Comparison of ENCODE assay signal across 1 cellular context in the genomic region with DNA sequence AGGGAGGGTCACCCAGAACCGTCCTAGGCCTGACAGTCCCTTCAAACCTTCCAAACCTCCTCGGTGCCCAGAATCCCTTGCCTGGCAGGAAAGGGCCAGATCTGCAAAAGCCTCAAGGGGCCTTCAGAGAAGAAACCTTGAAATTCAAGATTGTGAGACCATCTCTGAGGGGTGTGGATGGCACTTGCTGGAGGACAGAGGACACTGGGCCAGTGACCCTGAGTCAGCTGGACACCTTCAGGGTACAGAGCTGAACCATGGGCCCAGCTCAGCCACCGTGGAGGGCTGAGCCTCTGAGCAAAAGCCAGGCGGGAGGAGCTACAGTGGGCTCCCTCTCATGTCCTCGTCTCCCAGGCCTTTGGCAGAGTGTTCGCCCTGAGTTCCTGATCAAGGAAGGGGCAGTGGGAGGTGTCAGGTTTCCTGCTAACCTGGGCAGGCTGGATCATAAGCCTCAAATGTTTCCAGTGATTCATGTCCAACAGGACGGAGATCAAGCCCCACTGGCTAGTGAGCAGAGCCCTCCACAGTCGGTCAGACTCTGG.
TF ChIP-seq lines count a peak whose summit lies in the region.

No MANE protein-coding gene starts in this region.

TF ChIP-seq in HepG2, 621 proteins besides CTCF, POLR2A, EP300 and RAD21 (continued from another document and continues in another):
- TF ChIP-seq, protein P1, sequence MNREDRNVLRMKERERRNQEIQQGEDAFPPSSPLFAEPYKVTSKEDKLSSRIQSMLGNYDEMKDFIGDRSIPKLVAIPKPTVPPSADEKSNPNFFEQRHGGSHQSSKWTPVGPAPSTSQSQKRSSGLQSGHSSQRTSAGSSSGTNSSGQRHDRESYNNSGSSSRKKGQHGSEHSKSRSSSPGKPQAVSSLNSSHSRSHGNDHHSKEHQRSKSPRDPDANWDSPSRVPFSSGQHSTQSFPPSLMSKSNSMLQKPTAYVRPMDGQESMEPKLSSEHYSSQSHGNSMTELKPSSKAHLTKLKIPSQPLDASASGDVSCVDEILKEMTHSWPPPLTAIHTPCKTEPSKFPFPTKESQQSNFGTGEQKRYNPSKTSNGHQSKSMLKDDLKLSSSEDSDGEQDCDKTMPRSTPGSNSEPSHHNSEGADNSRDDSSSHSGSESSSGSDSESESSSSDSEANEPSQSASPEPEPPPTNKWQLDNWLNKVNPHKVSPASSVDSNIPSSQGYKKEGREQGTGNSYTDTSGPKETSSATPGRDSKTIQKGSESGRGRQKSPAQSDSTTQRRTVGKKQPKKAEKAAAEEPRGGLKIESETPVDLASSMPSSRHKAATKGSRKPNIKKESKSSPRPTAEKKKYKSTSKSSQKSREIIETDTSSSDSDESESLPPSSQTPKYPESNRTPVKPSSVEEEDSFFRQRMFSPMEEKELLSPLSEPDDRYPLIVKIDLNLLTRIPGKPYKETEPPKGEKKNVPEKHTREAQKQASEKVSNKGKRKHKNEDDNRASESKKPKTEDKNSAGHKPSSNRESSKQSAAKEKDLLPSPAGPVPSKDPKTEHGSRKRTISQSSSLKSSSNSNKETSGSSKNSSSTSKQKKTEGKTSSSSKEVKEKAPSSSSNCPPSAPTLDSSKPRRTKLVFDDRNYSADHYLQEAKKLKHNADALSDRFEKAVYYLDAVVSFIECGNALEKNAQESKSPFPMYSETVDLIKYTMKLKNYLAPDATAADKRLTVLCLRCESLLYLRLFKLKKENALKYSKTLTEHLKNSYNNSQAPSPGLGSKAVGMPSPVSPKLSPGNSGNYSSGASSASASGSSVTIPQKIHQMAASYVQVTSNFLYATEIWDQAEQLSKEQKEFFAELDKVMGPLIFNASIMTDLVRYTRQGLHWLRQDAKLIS (CRISPR knock-in tag; IDR thresholded peaks at IDR 0.05): no peak
- peak; percentile 65 for TF ChIP-seq ELF1 (CRISPR knock-in tag; IDR thresholded peaks at IDR 0.05)
- TF ChIP-seq, protein P2, sequence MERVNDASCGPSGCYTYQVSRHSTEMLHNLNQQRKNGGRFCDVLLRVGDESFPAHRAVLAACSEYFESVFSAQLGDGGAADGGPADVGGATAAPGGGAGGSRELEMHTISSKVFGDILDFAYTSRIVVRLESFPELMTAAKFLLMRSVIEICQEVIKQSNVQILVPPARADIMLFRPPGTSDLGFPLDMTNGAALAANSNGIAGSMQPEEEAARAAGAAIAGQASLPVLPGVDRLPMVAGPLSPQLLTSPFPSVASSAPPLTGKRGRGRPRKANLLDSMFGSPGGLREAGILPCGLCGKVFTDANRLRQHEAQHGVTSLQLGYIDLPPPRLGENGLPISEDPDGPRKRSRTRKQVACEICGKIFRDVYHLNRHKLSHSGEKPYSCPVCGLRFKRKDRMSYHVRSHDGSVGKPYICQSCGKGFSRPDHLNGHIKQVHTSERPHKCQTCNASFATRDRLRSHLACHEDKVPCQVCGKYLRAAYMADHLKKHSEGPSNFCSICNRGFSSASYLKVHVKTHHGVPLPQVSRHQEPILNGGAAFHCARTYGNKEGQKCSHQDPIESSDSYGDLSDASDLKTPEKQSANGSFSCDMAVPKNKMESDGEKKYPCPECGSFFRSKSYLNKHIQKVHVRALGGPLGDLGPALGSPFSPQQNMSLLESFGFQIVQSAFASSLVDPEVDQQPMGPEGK (CRISPR knock-in tag; IDR thresholded peaks at IDR 0.05): peak; percentile 42; the same call in 1 of the 2 replicates
- TF ChIP-seq, protein P3, sequence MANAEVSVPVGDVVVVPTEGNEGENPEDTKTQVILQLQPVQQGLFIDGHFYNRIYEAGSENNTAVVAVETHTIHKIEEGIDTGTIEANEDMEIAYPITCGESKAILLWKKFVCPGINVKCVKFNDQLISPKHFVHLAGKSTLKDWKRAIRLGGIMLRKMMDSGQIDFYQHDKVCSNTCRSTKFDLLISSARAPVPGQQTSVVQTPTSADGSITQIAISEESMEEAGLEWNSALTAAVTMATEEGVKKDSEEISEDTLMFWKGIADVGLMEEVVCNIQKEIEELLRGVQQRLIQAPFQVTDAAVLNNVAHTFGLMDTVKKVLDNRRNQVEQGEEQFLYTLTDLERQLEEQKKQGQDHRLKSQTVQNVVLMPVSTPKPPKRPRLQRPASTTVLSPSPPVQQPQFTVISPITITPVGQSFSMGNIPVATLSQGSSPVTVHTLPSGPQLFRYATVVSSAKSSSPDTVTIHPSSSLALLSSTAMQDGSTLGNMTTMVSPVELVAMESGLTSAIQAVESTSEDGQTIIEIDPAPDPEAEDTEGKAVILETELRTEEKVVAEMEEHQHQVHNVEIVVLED (CRISPR knock-in tag; IDR thresholded peaks at IDR 0.05; ENCODE audit: borderline replicate concordance): 0 out of 2 replicates have a peak, but pooled peaks have one; percentile 22
- TF ChIP-seq ZNF136 (CRISPR knock-in tag; IDR thresholded peaks at IDR 0.05; ENCODE audit: low read depth): no peak
- TF ChIP-seq XRCC5 (optimal IDR thresholded peaks at IDR 0.05; ENCODE audit: low read length): peak; percentile 47
- TF ChIP-seq TRIM24 (CRISPR knock-in tag; IDR thresholded peaks at IDR 0.05): no peak
- TF ChIP-seq, protein P4, sequence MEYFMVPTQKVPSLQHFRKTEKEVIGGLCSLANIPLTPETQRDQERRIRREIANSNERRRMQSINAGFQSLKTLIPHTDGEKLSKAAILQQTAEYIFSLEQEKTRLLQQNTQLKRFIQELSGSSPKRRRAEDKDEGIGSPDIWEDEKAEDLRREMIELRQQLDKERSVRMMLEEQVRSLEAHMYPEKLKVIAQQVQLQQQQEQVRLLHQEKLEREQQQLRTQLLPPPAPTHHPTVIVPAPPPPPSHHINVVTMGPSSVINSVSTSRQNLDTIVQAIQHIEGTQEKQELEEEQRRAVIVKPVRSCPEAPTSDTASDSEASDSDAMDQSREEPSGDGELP (IDR thresholded peaks at IDR 0.05; ENCODE audit: borderline replicate concordance, low read depth): peak; percentile 65; the same call in 1 of the 2 replicates
- 0 out of 2 replicates have a peak, but pooled peaks have one; percentile 46 for TF ChIP-seq ZNF446 (CRISPR knock-in tag; IDR thresholded peaks at IDR 0.05)
- TF ChIP-seq, protein P5, sequence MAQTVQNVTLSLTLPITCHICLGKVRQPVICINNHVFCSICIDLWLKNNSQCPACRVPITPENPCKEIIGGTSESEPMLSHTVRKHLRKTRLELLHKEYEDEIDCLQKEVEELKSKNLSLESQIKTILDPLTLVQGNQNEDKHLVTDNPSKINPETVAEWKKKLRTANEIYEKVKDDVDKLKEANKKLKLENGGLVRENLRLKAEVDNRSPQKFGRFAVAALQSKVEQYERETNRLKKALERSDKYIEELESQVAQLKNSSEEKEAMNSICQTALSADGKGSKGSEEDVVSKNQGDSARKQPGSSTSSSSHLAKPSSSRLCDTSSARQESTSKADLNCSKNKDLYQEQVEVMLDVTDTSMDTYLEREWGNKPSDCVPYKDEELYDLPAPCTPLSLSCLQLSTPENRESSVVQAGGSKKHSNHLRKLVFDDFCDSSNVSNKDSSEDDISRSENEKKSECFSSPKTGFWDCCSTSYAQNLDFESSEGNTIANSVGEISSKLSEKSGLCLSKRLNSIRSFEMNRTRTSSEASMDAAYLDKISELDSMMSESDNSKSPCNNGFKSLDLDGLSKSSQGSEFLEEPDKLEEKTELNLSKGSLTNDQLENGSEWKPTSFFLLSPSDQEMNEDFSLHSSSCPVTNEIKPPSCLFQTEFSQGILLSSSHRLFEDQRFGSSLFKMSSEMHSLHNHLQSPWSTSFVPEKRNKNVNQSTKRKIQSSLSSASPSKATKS (CRISPR knock-in tag; IDR thresholded peaks at IDR 0.05): no peak
- TF ChIP-seq, protein P6, sequence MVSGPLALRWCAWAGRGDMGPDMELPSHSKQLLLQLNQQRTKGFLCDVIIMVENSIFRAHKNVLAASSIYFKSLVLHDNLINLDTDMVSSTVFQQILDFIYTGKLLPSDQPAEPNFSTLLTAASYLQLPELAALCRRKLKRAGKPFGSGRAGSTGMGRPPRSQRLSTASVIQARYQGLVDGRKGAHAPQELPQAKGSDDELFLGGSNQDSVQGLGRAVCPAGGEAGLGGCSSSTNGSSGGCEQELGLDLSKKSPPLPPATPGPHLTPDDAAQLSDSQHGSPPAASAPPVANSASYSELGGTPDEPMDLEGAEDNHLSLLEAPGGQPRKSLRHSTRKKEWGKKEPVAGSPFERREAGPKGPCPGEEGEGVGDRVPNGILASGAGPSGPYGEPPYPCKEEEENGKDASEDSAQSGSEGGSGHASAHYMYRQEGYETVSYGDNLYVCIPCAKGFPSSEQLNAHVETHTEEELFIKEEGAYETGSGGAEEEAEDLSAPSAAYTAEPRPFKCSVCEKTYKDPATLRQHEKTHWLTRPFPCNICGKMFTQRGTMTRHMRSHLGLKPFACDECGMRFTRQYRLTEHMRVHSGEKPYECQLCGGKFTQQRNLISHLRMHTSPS (CRISPR knock-in tag; IDR thresholded peaks at IDR 0.05; ENCODE audit: low read depth): no peak
- peak; percentile 32; the same call in 1 of the 2 replicates for TF ChIP-seq HNF4A (CRISPR knock-in tag; IDR thresholded peaks at IDR 0.05)
- TF ChIP-seq, protein P7, sequence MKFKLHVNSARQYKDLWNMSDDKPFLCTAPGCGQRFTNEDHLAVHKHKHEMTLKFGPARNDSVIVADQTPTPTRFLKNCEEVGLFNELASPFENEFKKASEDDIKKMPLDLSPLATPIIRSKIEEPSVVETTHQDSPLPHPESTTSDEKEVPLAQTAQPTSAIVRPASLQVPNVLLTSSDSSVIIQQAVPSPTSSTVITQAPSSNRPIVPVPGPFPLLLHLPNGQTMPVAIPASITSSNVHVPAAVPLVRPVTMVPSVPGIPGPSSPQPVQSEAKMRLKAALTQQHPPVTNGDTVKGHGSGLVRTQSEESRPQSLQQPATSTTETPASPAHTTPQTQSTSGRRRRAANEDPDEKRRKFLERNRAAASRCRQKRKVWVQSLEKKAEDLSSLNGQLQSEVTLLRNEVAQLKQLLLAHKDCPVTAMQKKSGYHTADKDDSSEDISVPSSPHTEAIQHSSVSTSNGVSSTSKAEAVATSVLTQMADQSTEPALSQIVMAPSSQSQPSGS (CRISPR knock-in tag; IDR thresholded peaks at IDR 0.05): peak; percentile 14; the same call in 1 of the 2 replicates
- TF ChIP-seq MYC (CRISPR knock-in tag; IDR thresholded peaks at IDR 0.05; ENCODE audit: borderline replicate concordance): 0 out of 2 replicates have a peak, but pooled peaks have one; percentile 33
- 0 out of 2 replicates have a peak, but pooled peaks have one; percentile 42 for TF ChIP-seq ZNF572 (CRISPR knock-in tag; IDR thresholded peaks at IDR 0.05)
- TF ChIP-seq PHF20 (CRISPR knock-in tag; IDR thresholded peaks at IDR 0.05): no peak
- TF ChIP-seq KDM3A (CRISPR knock-in tag; IDR thresholded peaks at IDR 0.05; ENCODE audit: low read depth): peak; percentile 53; the same call in 1 of the 2 replicates
- peak; percentile 67; the same call in 1 of the 2 replicates for TF ChIP-seq ZNF331 (CRISPR knock-in tag; IDR thresholded peaks at IDR 0.05)
- TF ChIP-seq, protein P8, sequence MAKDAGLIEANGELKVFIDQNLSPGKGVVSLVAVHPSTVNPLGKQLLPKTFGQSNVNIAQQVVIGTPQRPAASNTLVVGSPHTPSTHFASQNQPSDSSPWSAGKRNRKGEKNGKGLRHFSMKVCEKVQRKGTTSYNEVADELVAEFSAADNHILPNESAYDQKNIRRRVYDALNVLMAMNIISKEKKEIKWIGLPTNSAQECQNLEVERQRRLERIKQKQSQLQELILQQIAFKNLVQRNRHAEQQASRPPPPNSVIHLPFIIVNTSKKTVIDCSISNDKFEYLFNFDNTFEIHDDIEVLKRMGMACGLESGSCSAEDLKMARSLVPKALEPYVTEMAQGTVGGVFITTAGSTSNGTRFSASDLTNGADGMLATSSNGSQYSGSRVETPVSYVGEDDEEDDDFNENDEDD (CRISPR knock-in tag; IDR thresholded peaks at IDR 0.05; ENCODE audit: borderline replicate concordance): 0 out of 2 replicates have a peak, but pooled peaks have one; percentile 18
- TF ChIP-seq HES4 (CRISPR knock-in tag; IDR thresholded peaks at IDR 0.05; ENCODE audit: borderline replicate concordance): no peak
- TF ChIP-seq, protein P9, sequence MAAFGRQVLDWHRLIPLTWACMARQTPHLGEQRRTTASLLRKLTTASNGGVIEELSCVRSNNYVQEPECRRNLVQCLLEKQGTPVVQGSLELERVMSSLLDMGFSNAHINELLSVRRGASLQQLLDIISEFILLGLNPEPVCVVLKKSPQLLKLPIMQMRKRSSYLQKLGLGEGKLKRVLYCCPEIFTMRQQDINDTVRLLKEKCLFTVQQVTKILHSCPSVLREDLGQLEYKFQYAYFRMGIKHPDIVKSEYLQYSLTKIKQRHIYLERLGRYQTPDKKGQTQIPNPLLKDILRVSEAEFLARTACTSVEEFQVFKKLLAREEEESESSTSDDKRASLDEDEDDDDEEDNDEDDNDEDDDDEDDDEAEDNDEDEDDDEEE (CRISPR knock-in tag; IDR thresholded peaks at IDR 0.05): no peak
- TF ChIP-seq, protein P10, sequence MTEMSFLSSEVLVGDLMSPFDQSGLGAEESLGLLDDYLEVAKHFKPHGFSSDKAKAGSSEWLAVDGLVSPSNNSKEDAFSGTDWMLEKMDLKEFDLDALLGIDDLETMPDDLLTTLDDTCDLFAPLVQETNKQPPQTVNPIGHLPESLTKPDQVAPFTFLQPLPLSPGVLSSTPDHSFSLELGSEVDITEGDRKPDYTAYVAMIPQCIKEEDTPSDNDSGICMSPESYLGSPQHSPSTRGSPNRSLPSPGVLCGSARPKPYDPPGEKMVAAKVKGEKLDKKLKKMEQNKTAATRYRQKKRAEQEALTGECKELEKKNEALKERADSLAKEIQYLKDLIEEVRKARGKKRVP (CRISPR knock-in tag; IDR thresholded peaks at IDR 0.05): no peak
- TF ChIP-seq ZNF670 (CRISPR knock-in tag; IDR thresholded peaks at IDR 0.05; ENCODE audit: borderline replicate concordance): no peak
- TF ChIP-seq, protein P11, sequence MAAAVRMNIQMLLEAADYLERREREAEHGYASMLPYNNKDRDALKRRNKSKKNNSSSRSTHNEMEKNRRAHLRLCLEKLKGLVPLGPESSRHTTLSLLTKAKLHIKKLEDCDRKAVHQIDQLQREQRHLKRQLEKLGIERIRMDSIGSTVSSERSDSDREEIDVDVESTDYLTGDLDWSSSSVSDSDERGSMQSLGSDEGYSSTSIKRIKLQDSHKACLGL (CRISPR knock-in tag; IDR thresholded peaks at IDR 0.05): 0 out of 2 replicates have a peak, but pooled peaks have one; percentile 22
- peak; percentile 57; the same call in 1 of the 2 replicates for TF ChIP-seq RXRA (CRISPR knock-in tag; IDR thresholded peaks at IDR 0.05)
- TF ChIP-seq ZBTB20 (CRISPR knock-in tag; IDR thresholded peaks at IDR 0.05; ENCODE audit: borderline replicate concordance, low read depth): no peak
- TF ChIP-seq ZNF441 (CRISPR knock-in tag; IDR thresholded peaks at IDR 0.05; ENCODE audit: borderline replicate concordance): no peak
- TF ChIP-seq TOPORS (CRISPR knock-in tag; IDR thresholded peaks at IDR 0.05): no peak
- peak; percentile 63; the same call in 1 of the 2 replicates for TF ChIP-seq MIXL1 (CRISPR knock-in tag; IDR thresholded peaks at IDR 0.05)
- peak; percentile 34; the same call in 1 of the 2 replicates for TF ChIP-seq PHF8 (CRISPR knock-in tag; IDR thresholded peaks at IDR 0.05)
- no peak for TF ChIP-seq RBFOX2 (IDR thresholded peaks at IDR 0.05; ENCODE audit: low read depth, low read length)
- no peak for TF ChIP-seq DPF2 (CRISPR knock-in tag; IDR thresholded peaks at IDR 0.05; ENCODE audit: borderline replicate concordance, low read depth)
- 0 out of 2 replicates have a peak, but pooled peaks have one; percentile 27 for TF ChIP-seq ZNF335 (CRISPR knock-in tag; IDR thresholded peaks at IDR 0.05)
- peak; percentile 35; the same call in 1 of the 2 replicates for TF ChIP-seq AHR (CRISPR knock-in tag; IDR thresholded peaks at IDR 0.05)
- no peak for TF ChIP-seq NFATC3 (CRISPR knock-in tag; IDR thresholded peaks at IDR 0.05)
- peak; percentile 18; the same call in 1 of the 2 replicates for TF ChIP-seq KDM5B (CRISPR knock-in tag; IDR thresholded peaks at IDR 0.05; ENCODE audit: borderline replicate concordance)
